ENCODE assay signal across 20 cellular contexts in genomic region chr3:170081079-170081741, GRCh38. TPM values are rescaled to one million over a fixed set of nuclear protein-coding genes. Genes with fewer than 3 reads are reported as not detected.
DNase-seq lines count a peak whose midpoint lies in the region; ATAC-seq, FAIRE-seq and TF ChIP-seq lines count a peak whose summit lies in the region.
"Had no signal": no experiment of that assay in that cellular context is flagged by ENCODE, and none has a peak within 500 bp of the region (broad histone marks: within the 10 kb centered on the region; RNA-seq: fewer than 3 reads in every experiment).

No MANE protein-coding gene starts in this region.

- H3K27ac ChIP-seq in astrocyte (ENCODE audit: low read depth, low read length) (no peak overlapping the region), foreskin keratinocyte (no peak overlapping the region)
- H3K27ac ChIP-seq: ascending aorta, gastrocnemius medialis, pancreas, right lobe of liver, uterus had no signal

- H2AFZ ChIP-seq in astrocyte (ENCODE audit: low read depth, low read length) = no peak overlapping the region

- no peak for FAIRE-seq in astrocyte (lab: Jason Lieb, UNC)
- FAIRE-seq: pancreas had no signal

- H3K9ac ChIP-seq in astrocyte (ENCODE audit: low read length) = no peak overlapping the region

- H3K9me3 Mint-ChIP-seq in HFFc6 = no peaks in the 10 kb centered on the region
- no peaks in the 10 kb centered on the region for H3K9me3 Mint-ChIP-seq in astrocyte (ENCODE audit: unreplicated experiment)
- H3K9me3 Mint-ChIP-seq: activated naive CD4-positive, alpha-beta T cell treated with anti-CD3 and anti-CD28 coated beads, Interleukin-2, amount 10 ng/mL, durations not matched to agents 7 days and 5 days; activated T-cell treated with anti-CD3 and anti-CD28 coated beads, Interleukin-2, amount 50 U/mL, for 72 hours; H9 had no signal

- H3K79me2 ChIP-seq in astrocyte (ENCODE audit: insufficient read depth, low read length) = no peaks in the 10 kb centered on the region

- H3K4me3 ChIP-seq in astrocyte (ENCODE audit: insufficient read depth, low read depth, low read length) (no peak overlapping the region), fibroblast of villous mesenchyme (ENCODE audit: low read depth, low read length) (no peak overlapping the region)
- H3K4me3 ChIP-seq: ascending aorta, gastrocnemius medialis, pancreas, right lobe of liver, uterus had no signal

- H3K4me1 ChIP-seq in astrocyte (ENCODE audit: insufficient read depth, low read length) = no peaks in the 10 kb centered on the region
- no peaks in the 10 kb centered on the region for H3K4me1 ChIP-seq in foreskin keratinocyte
- H3K4me1 ChIP-seq: ascending aorta, gastrocnemius medialis, right lobe of liver, uterus had no signal

- H3K27me3 Mint-ChIP-seq in HFFc6 (ENCODE audit: insufficient read depth) = no peaks in the 10 kb centered on the region; the same call in none of the 2 replicates
- H3K27me3 Mint-ChIP-seq in astrocyte (ENCODE audit: low read depth, unreplicated experiment) = no peaks in the 10 kb centered on the region
- H3K27me3 Mint-ChIP-seq: activated naive CD4-positive, alpha-beta T cell treated with anti-CD3 and anti-CD28 coated beads, Interleukin-2, amount 10 ng/mL, durations not matched to agents 7 days and 5 days had no signal

- H3K9me3 ChIP-seq in astrocyte (ENCODE audit: insufficient read depth, low read depth, low read length) = no peaks in the 10 kb centered on the region
- H3K9me3 ChIP-seq: ascending aorta, gastrocnemius medialis, pancreas, right lobe of liver, uterus had no signal

- no peak overlapping the region for H3K4me2 ChIP-seq in astrocyte (ENCODE audit: low read length)

- DNase-seq in AG08395 (ENCODE audit: low spot score) (peak; percentile 53), HFFc6 (peak; percentile 46), astrocyte (ENCODE audit: low read depth) (peak; percentile 79), fibroblast of villous mesenchyme (ENCODE audit: low read depth) (peak; percentile 7), Ammon's horn (ENCODE audit: low spot score) (no peak), foreskin keratinocyte (no peak), DMS153 treated with DMSO at 0.1 percent for 48 hours (lab: John Stamatoyannopoulos, UW; ENCODE audit: unreplicated experiment) (no peak)
- DNase-seq in activated CD4-positive, alpha-beta T cell treated with anti-CD3 and anti-CD28 coated beads, Interleukin-2, amount 50 U/mL, for 1 hour = no peak
- DNase-seq: activated CD4-positive, alpha-beta T cell treated with anti-CD3 and anti-CD28 coated beads for 1 hour; activated naive CD4-positive, alpha-beta T cell treated with anti-CD3 and anti-CD28 coated beads, Interleukin-2, amount 10 ng/mL, durations not matched to agents 7 days and 5 days; activated T-cell treated with anti-CD3 and anti-CD28 coated beads, Interleukin-2, amount 50 U/mL, for 72 hours; DMS153; gastrocnemius medialis; H9; NCI-H524 treated with DMSO at 0.1 percent for 48 hours; pancreas; right lobe of liver; stimulated activated CD4-positive, alpha-beta T cell treated with anti-CD3 and anti-CD28 coated beads, Interleukin-15, amount 100 ng/mL, for 24 hours; uterus had no signal

- H3K27me3 ChIP-seq in astrocyte (ENCODE audit: insufficient read depth, low read length) = no peaks in the 10 kb centered on the region
- H3K27me3 ChIP-seq in foreskin keratinocyte = no peaks in the 10 kb centered on the region
- H3K27me3 ChIP-seq: ascending aorta, gastrocnemius medialis, pancreas, right lobe of liver, uterus had no signal

- H3K4me1 Mint-ChIP-seq in HFFc6 (ENCODE audit: low read depth) = peaks cover 33% of the 10 kb centered on the region
- peaks cover 2% of the 10 kb centered on the region for H3K4me1 Mint-ChIP-seq in astrocyte (ENCODE audit: low read depth, unreplicated experiment)

- H3K36me3 ChIP-seq in astrocyte (ENCODE audit: insufficient read depth, low read length) = peaks cover 4% of the 10 kb centered on the region
- H3K36me3 ChIP-seq: uterus had no signal

- H3K27ac Mint-ChIP-seq in HFFc6 (no peak overlapping the region), astrocyte (ENCODE audit: unreplicated experiment) (no peak overlapping the region)
- H3K27ac Mint-ChIP-seq: activated naive CD4-positive, alpha-beta T cell treated with anti-CD3 and anti-CD28 coated beads, Interleukin-2, amount 10 ng/mL, durations not matched to agents 7 days and 5 days had no signal

- H3K4me3 Mint-ChIP-seq in HFFc6 (no peak overlapping the region), astrocyte (ENCODE audit: unreplicated experiment) (no peak overlapping the region)
- H3K4me3 Mint-ChIP-seq: activated naive CD4-positive, alpha-beta T cell treated with anti-CD3 and anti-CD28 coated beads, Interleukin-2, amount 10 ng/mL, durations not matched to agents 7 days and 5 days; activated T-cell treated with anti-CD3 and anti-CD28 coated beads, Interleukin-2, amount 50 U/mL, for 72 hours; H9 had no signal

- no peak for TF ChIP-seq CTCF in HFFc6 (IDR thresholded peaks at IDR 0.05)
- no peak for TF ChIP-seq CTCF in astrocyte (IDR thresholded peaks at IDR 0.05; ENCODE audit: insufficient read depth, low read depth, low read length)
- TF ChIP-seq CTCF in fibroblast of villous mesenchyme (IDR thresholded peaks at IDR 0.05; ENCODE audit: insufficient read depth, low read depth, low read length) = no peak
- no peak for TF ChIP-seq CTCF in foreskin keratinocyte (conservative IDR thresholded peaks at IDR 0.05)

- H4K20me1 ChIP-seq in astrocyte (ENCODE audit: insufficient read depth, low read length) = no peaks in the 10 kb centered on the region

- H3K36me3 Mint-ChIP-seq in HFFc6 (ENCODE audit: low read depth) = peaks cover 39% of the 10 kb centered on the region
- H3K36me3 Mint-ChIP-seq in astrocyte (ENCODE audit: low read depth, unreplicated experiment) = peaks cover 10% of the 10 kb centered on the region

- no peak for ATAC-seq in foreskin keratinocyte
- ATAC-seq: activated T-cell treated with anti-CD3 and anti-CD28 coated beads, Interleukin-2, amount 50 U/mL, for 72 hours; gastrocnemius medialis; pancreas; right lobe of liver had no signal

RNA-seq across cellular contexts. Expression of gene GPR160, which starts 43.4 kb away (rescaled TPM):
- under 1 TPM in 3 of 6 experiments, not detected in 3; 0.10 to 0.23 (median 0.19) TPM for total RNA-seq in HFFc6 (2021; fragmentation: NEBNext Ultra II Directional; extraction: Animal tissue kit (Norgen Biotek cat#: 25700))
- total RNA-seq in astrocyte (0.79 and 1.4 TPM in 2 replicates), fibroblast of villous mesenchyme (under 0.01 and 0.43 TPM in 2 replicates), foreskin keratinocyte (0.10 and 0.42 TPM in 2 replicates)
- 0.17 and 0.31 TPM in 2 replicates for polyA plus RNA-seq in foreskin keratinocyte

Comparison
In these comparisons a context has a peak if more than half of its experiments do, and no peak if none do; other contexts are left out.
1. DNase-seq: peak in AG08395 (single experiment), HFFc6 (single experiment), astrocyte (single experiment) and fibroblast of villous mesenchyme (single experiment); none in Ammon's horn (single experiment), foreskin keratinocyte (0 of 2), activated CD4-positive, alpha-beta T cell treated with anti-CD3 and anti-CD28 coated beads, Interleukin-2, amount 50 U/mL, for 1 hour (single experiment) and DMS153 treated with DMSO at 0.1 percent for 48 hours (single experiment).